Comparison of ENCODE assay signal across 8 cellular contexts in the genomic region with DNA sequence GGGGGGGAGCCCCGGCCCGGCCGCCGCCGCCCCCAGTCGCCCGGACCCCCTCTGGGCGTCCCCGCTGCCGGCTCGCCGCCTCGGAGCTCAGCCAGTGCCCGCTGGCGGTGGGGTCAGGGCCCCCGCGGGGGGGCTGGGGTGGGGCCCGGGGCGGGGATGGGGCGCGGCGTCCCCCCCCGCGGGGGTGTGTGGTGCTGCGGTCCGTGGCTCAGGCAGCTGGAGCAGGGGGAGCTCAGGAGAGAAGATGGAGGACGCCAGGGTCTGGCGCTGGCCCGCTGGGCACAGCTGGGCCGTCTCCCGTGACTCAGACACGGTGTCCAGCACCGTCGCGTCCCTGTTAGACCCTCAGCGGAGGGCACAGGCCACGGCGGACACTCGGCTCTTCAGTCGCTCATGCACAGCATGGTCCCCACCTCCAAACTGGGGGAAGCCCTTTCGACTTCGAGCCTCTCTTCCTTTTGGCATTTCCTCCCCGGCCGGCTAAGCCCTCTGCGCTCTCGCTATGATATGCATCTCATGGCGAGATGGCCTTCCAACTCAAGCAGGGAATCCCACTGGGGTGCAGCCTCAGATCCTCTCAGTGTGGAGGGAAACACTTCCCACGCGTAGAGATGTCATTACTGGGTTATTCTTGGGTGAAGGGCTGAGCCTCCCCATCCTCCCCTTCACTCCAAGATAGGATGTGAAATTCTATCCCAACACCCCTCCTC. TPM values are rescaled to one million over a fixed set of nuclear protein-coding genes. Genes with fewer than 3 reads are reported as not detected.
DNase-seq lines count a peak whose midpoint lies in the region; ATAC-seq and TF ChIP-seq lines count a peak whose summit lies in the region.

No MANE protein-coding gene starts in this region.

- H3K4me3 ChIP-seq in BJ (ENCODE audit: low read depth, low read length) (peak overlapping the region; percentile 79), esophagus (ENCODE audit: low read depth in 1 of 2, low read length in 2 of 2) (peak overlapping the region; percentile 87 to 93), mucosa of rectum (ENCODE audit: low read length in 2 of 2) (peak overlapping the region; percentile 93 to 97), subcutaneous abdominal adipose tissue (ENCODE audit: low read depth in 1 of 5, low read length in 5 of 5) (peak overlapping the region; percentile 66 to 93 (median 89))

- no peaks in the 10 kb centered on the region for H3K27me3 ChIP-seq in BJ (ENCODE audit: control insufficient read depth, insufficient read depth, low read length)
- H3K27me3 ChIP-seq in esophagus (ENCODE audit: control insufficient read depth in 1 of 2, insufficient read depth in 2 of 2, low read length in 2 of 2): no peaks in the 10 kb centered on the region
- H3K27me3 ChIP-seq in mucosa of rectum (ENCODE audit: control insufficient read depth in 2 of 2, insufficient read depth in 2 of 2, low read length in 2 of 2): no peaks in the 10 kb centered on the region
- H3K27me3 ChIP-seq in subcutaneous abdominal adipose tissue (ENCODE audit: control insufficient read depth in 5 of 5, insufficient read depth in 4 of 5, low read length in 5 of 5): no peaks in the 10 kb centered on the region

- POLR2A ChIA-PET in BJ (lab: Charles Lee): interaction anchor here (0.6 kb wide), 1 partner anchor 22 kb away, joined by 3 read pairs; no protein-coding TSS in a partner anchor

- H3K4me1 ChIP-seq in esophagus (ENCODE audit: control insufficient read depth in 2 of 2, insufficient read depth in 2 of 2, low read length in 1 of 2) (no peaks in the 10 kb centered on the region), mucosa of rectum (ENCODE audit: control insufficient read depth in 2 of 2, insufficient read depth in 2 of 2, low read length in 2 of 2) (peaks cover 10 to 33% of the 10 kb centered on the region in 2 donors), subcutaneous abdominal adipose tissue (ENCODE audit: control insufficient read depth in 5 of 5, insufficient read depth in 5 of 5, low read length in 5 of 5) (peaks cover 4 to 52% (median 49%) of the 10 kb centered on the region in 5 donors)

- no peak for TF ChIP-seq CTCF in BJ (IDR thresholded peaks at IDR 0.05; ENCODE audit: insufficient read depth, low read depth, low read length)

- ATAC-seq in GM18909 (IDR thresholded peaks at IDR 0.05; ENCODE audit: poor library complexity, unreplicated experiment) (peak; percentile 69), HG03097 (IDR thresholded peaks at IDR 0.05; ENCODE audit: low FRiP score, unreplicated experiment) (peak; percentile 56)

- H3K9me3 ChIP-seq in esophagus (ENCODE audit: control insufficient read depth in 2 of 2, insufficient read depth in 1 of 2, low read depth in 1 of 2, low read length in 1 of 2): no peaks in the 10 kb centered on the region
- H3K9me3 ChIP-seq in mucosa of rectum (ENCODE audit: control insufficient read depth in 2 of 2, low read length in 2 of 2): no peaks in the 10 kb centered on the region
- H3K9me3 ChIP-seq in subcutaneous abdominal adipose tissue (ENCODE audit: control insufficient read depth in 5 of 5, low read length in 5 of 5): no peaks in the 10 kb centered on the region

- H3K27ac ChIP-seq in esophagus (ENCODE audit: low read depth in 2 of 2, low read length in 1 of 2) (peak overlapping the region; percentile 93 to 99), mucosa of rectum (ENCODE audit: low read depth in 2 of 2, low read length in 2 of 2) (peak overlapping the region; percentile 91), subcutaneous abdominal adipose tissue (ENCODE audit: low read depth, low read length) (peak overlapping the region; percentile 98)

- 1 to 2% methylated on average over 28 to 49 of the region's 49 CpGs for WGBS in esophagus, 2 donors

- CTCF ChIA-PET in BJ (lab: Yijun Ruan, JAX): interaction anchor here (0.6 to 3.7 kb wide), 9 partner anchors 9 to 1209 kb away, joined by 3 to 33 read pairs (median 3); no protein-coding TSS in a partner anchor

- DNase-seq in BJ (ENCODE audit: low read depth) (no peak), NCI-H510A (lab: John Stamatoyannopoulos, UW) (peak; percentile 80)
- peak; percentile 63 to 67 for DNase-seq in activated CD4-positive, alpha-beta T cell treated with anti-CD3 and anti-CD28 coated beads, Interleukin-2, amount 50 U/mL, for 48 hours

- H3K9ac ChIP-seq in mucosa of rectum (ENCODE audit: low read depth in 1 of 2, low read length in 2 of 2) (peak overlapping the region; percentile 79 to 87), subcutaneous abdominal adipose tissue (ENCODE audit: low read length in 5 of 5) (peak overlapping the region in 4 of 5 donors; percentile 38 to 74 (median 65))

- H3K36me3 ChIP-seq in BJ (ENCODE audit: control insufficient read depth, insufficient read depth, low read length) (no peaks in the 10 kb centered on the region), esophagus (ENCODE audit: control insufficient read depth in 2 of 2, insufficient read depth in 2 of 2, low read length in 1 of 2) (no peaks in the 10 kb centered on the region), mucosa of rectum (ENCODE audit: control insufficient read depth in 2 of 2, insufficient read depth in 2 of 2, low read length in 2 of 2) (peaks cover 3 to 4% of the 10 kb centered on the region in 2 donors), subcutaneous abdominal adipose tissue (ENCODE audit: control insufficient read depth in 5 of 5, insufficient read depth in 5 of 5, low read length in 5 of 5) (peaks cover 0 to 6% (median 0%) of the 10 kb centered on the region in 5 donors)

RNA-seq across cellular contexts. Expression of a gene that starts 0.4 kb away (rescaled TPM):
- polyA plus RNA-seq in BJ (2011; rRNA removed) (27.3 and 30.2 TPM in 2 replicates), esophagus (10 to 100 TPM in 1 of 2 donors, 1 to 10 TPM in 1; 8.8 to 10.6 TPM)
- polyA minus RNA-seq in BJ (2011; rRNA and poly(A)+ RNA removed): 38.2 and 44.3 TPM in 2 replicates

RNA-seq across cellular contexts. Expression of a gene that starts 18.6 kb away (rescaled TPM):
- polyA plus RNA-seq in BJ (2011; rRNA removed): 222 and 236 TPM in 2 replicates
- 167 and 214 TPM in 2 replicates for polyA minus RNA-seq in BJ (2011; rRNA and poly(A)+ RNA removed)
- polyA plus RNA-seq in esophagus: 10 to 100 TPM; 80.7 to 91.7 TPM

RNA-seq across cellular contexts. Expression of a gene that starts 33.2 kb away (rescaled TPM):
- polyA plus RNA-seq in BJ (2011; rRNA removed): 27.3 and 48.5 TPM in 2 replicates
- 16.1 and 22.1 TPM in 2 replicates for polyA minus RNA-seq in BJ (2011; rRNA and poly(A)+ RNA removed)
- 10 to 100 TPM; 19.9 to 31.1 TPM for polyA plus RNA-seq in esophagus
